ENCODE assay signal across 9 cellular contexts in the genomic region with DNA sequence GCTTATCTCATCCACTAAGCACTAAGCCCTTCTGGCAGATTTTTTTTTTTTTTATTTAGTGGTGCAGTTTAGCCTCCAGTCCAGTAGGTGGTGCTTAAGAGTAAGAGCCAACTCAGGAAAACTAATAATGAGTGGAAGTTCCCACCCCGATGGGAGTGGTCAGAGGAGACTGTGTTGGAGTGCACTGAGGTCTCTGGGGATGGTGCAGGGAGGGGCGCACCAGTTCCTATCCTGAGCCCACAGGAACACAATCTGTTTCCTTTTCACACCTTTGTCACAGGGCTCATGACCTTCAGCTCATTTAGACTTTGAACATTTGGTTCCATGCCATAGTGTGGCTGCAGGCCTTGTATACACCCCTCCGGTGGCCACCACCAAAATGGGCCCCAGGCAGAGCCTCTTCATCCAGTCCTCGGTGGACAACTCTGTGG.
DNase-seq lines count a peak whose midpoint lies in the region; ATAC-seq and TF ChIP-seq lines count a peak whose summit lies in the region.
"Had no signal": no experiment of that assay in that cellular context is flagged by ENCODE, and none has a peak within 500 bp of the region (broad histone marks: within the 10 kb centered on the region; RNA-seq: fewer than 3 reads in every experiment).

No MANE protein-coding gene starts in this region.

- WGBS in right lobe of liver (ENCODE audit: insufficient coverage, low coverage, low lambda C conversion rate, missing lambda C conversion rate) = 20% methylated on average over 2 of the region's 4 CpGs

- CTCF ChIA-PET in activated B cell treated with CpG ODN at 0.5 μM for 24 hours (lab: Charles Lee) = interaction anchor here (0.6 to 2.0 kb wide), 8 partner anchors 17 to 1052 kb away, joined by 3 to 8 read pairs (median 3); partner anchors contain the start of gene SPRY2

- H3K27ac ChIP-seq in right lobe of liver = no peak overlapping the region

- H3K36me3 ChIP-seq in right lobe of liver = no peaks in the 10 kb centered on the region

- no peaks in the 10 kb centered on the region for H3K9me3 ChIP-seq in right lobe of liver

- H3K36me3 Mint-ChIP-seq in activated B cell treated with CpG ODN at 0.5 μM for 24 hours (ENCODE audit: low read depth) = no peaks in the 10 kb centered on the region

- no peaks in the 10 kb centered on the region for H3K27me3 ChIP-seq in right lobe of liver

- POLR2A ChIA-PET in activated B cell treated with CpG ODN at 0.5 μM for 24 hours (lab: Charles Lee) = no interaction called here

- no peaks in the 10 kb centered on the region for H3K27me3 Mint-ChIP-seq in activated B cell treated with CpG ODN at 0.5 μM for 24 hours

- ATAC-seq in GM19025 (IDR thresholded peaks at IDR 0.05; ENCODE audit: low read depth, unreplicated experiment) (peak; percentile 81), HG03135 (IDR thresholded peaks at IDR 0.05; ENCODE audit: unreplicated experiment) (peak; percentile 81), activated B cell treated with CpG ODN at 0.5 μM for 24 hours (ENCODE audit: low read depth) (peak; percentile 66), right lobe of liver (peak; percentile 31 to 72 (median 44))

- no peak for DNase-seq in AG09309 (ENCODE audit: low read depth)
- no peak for DNase-seq in activated B cell treated with CpG ODN at 0.5 μM for 24 hours
- DNase-seq in right lobe of liver = no peak
- DNase-seq in DMS79 (lab: John Stamatoyannopoulos, UW) = no peak
- no peak for DNase-seq in NCI-H226
- DNase-seq in NCI-H1092 treated with DMSO at 0.1 percent for 48 hours (lab: John Stamatoyannopoulos, UW) = no peak

- intact Hi-C loops in activated B cell treated with CpG ODN at 0.5 μM for 24 hours (cut with micrococcal nuclease) (loop anchor here (1.0 to 5.0 kb wide), 3 partner anchors 197 to 391 kb away; partner anchors contain the start of gene SPRY2), right lobe of liver (cut with DNase I) (no loop called here)

- TF ChIP-seq CTCF in AG09309 (IDR thresholded peaks at IDR 0.05; ENCODE audit: control insufficient read depth, insufficient read depth, low read depth, low read length, missing control alignments) = peak; percentile 40
- TF ChIP-seq CTCF in activated B cell treated with CpG ODN at 0.5 μM for 24 hours (IDR thresholded peaks at IDR 0.05) = no peak
- peak; percentile 38 to 54 (median 47) for TF ChIP-seq CTCF in right lobe of liver (IDR thresholded peaks at IDR 0.05)

- peaks cover 4% of the 10 kb centered on the region for H3K9me3 Mint-ChIP-seq in activated B cell treated with CpG ODN at 0.5 μM for 24 hours

- no peak for TF ChIP-seq POLR2A in right lobe of liver (IDR thresholded peaks at IDR 0.05)

- no peaks in the 10 kb centered on the region for H3K4me1 ChIP-seq in right lobe of liver

- H3K4me3 ChIP-seq in AG09309 (ENCODE audit: control insufficient read depth, low read depth, low read length) = no peak overlapping the region
- H3K4me3 ChIP-seq in right lobe of liver = no peak overlapping the region

- no peaks in the 10 kb centered on the region for H3K4me1 Mint-ChIP-seq in activated B cell treated with CpG ODN at 0.5 μM for 24 hours

- no peak overlapping the region for H3K4me3 Mint-ChIP-seq in activated B cell treated with CpG ODN at 0.5 μM for 24 hours
- H3K4me3 Mint-ChIP-seq: dendritic cell treated with granulocyte-macrophage colony-stimulating factor and Interleukin-4, amounts not matched to agents 40 ng/mL and 50 ng/mL, for 4 days had no signal

- H3K27ac Mint-ChIP-seq in activated B cell treated with CpG ODN at 0.5 μM for 24 hours = no peak overlapping the region
- H3K27ac Mint-ChIP-seq: dendritic cell treated with granulocyte-macrophage colony-stimulating factor and Interleukin-4, amounts not matched to agents 40 ng/mL and 50 ng/mL, for 4 days had no signal
